In genomic region chr14:52315355-52315718, GRCh38 we compare ENCODE assay signal across 10 cellular contexts. TPM values are rescaled to one million over a fixed set of nuclear protein-coding genes. Genes with fewer than 3 reads are reported as not detected.
DNase-seq lines count a peak whose midpoint lies in the region; ATAC-seq, FAIRE-seq and TF ChIP-seq lines count a peak whose summit lies in the region.
"Had no signal": no experiment of that assay in that cellular context is flagged by ENCODE, and none has a peak within 500 bp of the region (broad histone marks: within the 10 kb centered on the region; RNA-seq: fewer than 3 reads in every experiment).

No MANE protein-coding gene starts in this region.

- H4K8ac ChIP-seq in mesenchymal stem cell (ENCODE audit: low read length), result no peak overlapping the region

- no peak overlapping the region for H3K4ac ChIP-seq in mesenchymal stem cell (ENCODE audit: low read depth in 1 of 2, low read length in 2 of 2)

- H3K27ac ChIP-seq in heart left ventricle (peak overlapping the region in 1 of 12 donors; percentile 89), GM12878 (ENCODE audit: control insufficient read depth, insufficient read depth) (no peak overlapping the region), mesenchymal stem cell (ENCODE audit: low read length, poor library complexity, severe bottlenecking) (no peak overlapping the region), vagina (peak overlapping the region; percentile 75), aorta (ENCODE audit: low read depth in 1 of 2, low read length in 2 of 2) (no peak overlapping the region), Karpas-422 (ENCODE audit: low read length) (no peak overlapping the region)

- no peak overlapping the region for H4K91ac ChIP-seq in mesenchymal stem cell (ENCODE audit: low read length)

- TF ChIP-seq CTCF in heart left ventricle (IDR thresholded peaks at IDR 0.05), result no peak
- TF ChIP-seq CTCF in GM12878 (IDR thresholded peaks at IDR 0.05 in 2 of 3, conservative IDR thresholded peaks at IDR 0.05 in 1 of 3; ENCODE audit: control insufficient read depth in 2 of 3, extremely low read depth in 1 of 3, insufficient read depth in 1 of 3, low read depth in 3 of 3, low read length in 3 of 3), result no peak
- no peak for TF ChIP-seq CTCF in vagina (IDR thresholded peaks at IDR 0.05)

- no peak overlapping the region for H3K23ac ChIP-seq in mesenchymal stem cell (ENCODE audit: low read length in 2 of 2)

- H2AFZ ChIP-seq in GM12878 (ENCODE audit: control insufficient read depth, low read depth, low read length), result no peak overlapping the region
- H2AFZ ChIP-seq in mesenchymal stem cell (ENCODE audit: low read depth, low read length), result peak overlapping the region; percentile 15
- no peak overlapping the region for H2AFZ ChIP-seq in Karpas-422 (ENCODE audit: low read length)

- ATAC-seq in heart left ventricle (peak in 1 of 4 donors; percentile 40), Right ventricle myocardium inferior (no peak), GM12878 (no peak), aorta (ENCODE audit: low FRiP score) (no peak), HG02973 (IDR thresholded peaks at IDR 0.05; ENCODE audit: unreplicated experiment) (no peak)

- TF ChIP-seq EP300 in GM12878 (IDR thresholded peaks at IDR 0.05; ENCODE audit: borderline replicate concordance in 1 of 2, control insufficient read depth in 1 of 2, low read depth in 2 of 2, low read length in 2 of 2), result no peak

- WGBS in heart left ventricle, 4 donors, result 29 to 38% (median 34%) methylated on average over 11 of the region's 11 CpGs
- WGBS in GM12878 (ENCODE audit: insufficient coverage, insufficient replicate concordance, low lambda C conversion rate, missing lambda C conversion rate), result 43% methylated on average over 11 of the region's 11 CpGs
- 16% methylated on average over 11 of the region's 11 CpGs for WGBS in mesenchymal stem cell
- WGBS in aorta, 2 donors, result 70 to 74% methylated on average over 11 of the region's 11 CpGs

- in situ Hi-C loops in GM12878 (cut with MboI), result no loop called here

- SMC1A ChIA-PET in GM12878 (lab: Charles Lee; ENCODE audit: uncharacterized antibody, unreplicated experiment), result no interaction called here

- H3K9ac ChIP-seq in GM12878 (ENCODE audit: control insufficient read depth, insufficient read depth, low read length) (no peak overlapping the region), mesenchymal stem cell (ENCODE audit: low read length) (peak overlapping the region; percentile 87), Karpas-422 (ENCODE audit: low read length) (no peak overlapping the region)

- H3K36me3 ChIP-seq in heart left ventricle (no peaks in the 10 kb centered on the region), GM12878 (ENCODE audit: control insufficient read depth in 2 of 2, insufficient read depth in 2 of 2, low read length in 1 of 2) (no peaks in the 10 kb centered on the region), mesenchymal stem cell (ENCODE audit: control insufficient read depth in 1 of 2, insufficient read depth in 2 of 2, low read depth in 1 of 2, low read length in 2 of 2) (no peaks in the 10 kb centered on the region), vagina (no peaks in the 10 kb centered on the region), aorta (ENCODE audit: control insufficient read depth in 1 of 2, insufficient read depth in 2 of 2, low read length in 1 of 2) (no peaks in the 10 kb centered on the region), Karpas-422 (ENCODE audit: insufficient read depth, low read length) (no peaks in the 10 kb centered on the region)

- TF ChIP-seq POLR2A in heart left ventricle (IDR thresholded peaks at IDR 0.05) (no peak), GM12878 (IDR thresholded peaks at IDR 0.05; ENCODE audit: low read depth, low read length) (no peak), vagina (IDR thresholded peaks at IDR 0.05) (no peak)

- H3K79me1 ChIP-seq in mesenchymal stem cell (replicated peaks; ENCODE audit: low read length, poor library complexity, severe bottlenecking), result peaks cover 5% of the 10 kb centered on the region

- peak overlapping the region in 1 of 2 experiments; percentile 82 for H2BK12ac ChIP-seq in mesenchymal stem cell (ENCODE audit: low read length in 2 of 2)

- H3K4me3 ChIP-seq in heart left ventricle (peak overlapping the region in 11 of 12 donors; percentile 46 to 78 (median 57)), GM12878 (no peak overlapping the region), mesenchymal stem cell (ENCODE audit: insufficient read depth in 1 of 2, low read depth in 1 of 2, low read length in 2 of 2) (peak overlapping the region; percentile 67 to 90), vagina (peak overlapping the region; percentile 53 to 74), aorta (ENCODE audit: low read length in 2 of 2) (no peak overlapping the region), Karpas-422 (ENCODE audit: low read length) (no peak overlapping the region)

- no peak overlapping the region for H2BK5ac ChIP-seq in mesenchymal stem cell (ENCODE audit: low read depth, low read length, poor library complexity, severe bottlenecking)

- BruUV-seq in GM12878 (replicated peaks; lab: Mats Ljungman, UMichigan), result no TSS peak

- H3K9me2 ChIP-seq in Karpas-422 (replicated peaks; ENCODE audit: insufficient read depth, low read length), result no peaks in the 10 kb centered on the region

- peak overlapping the region in 1 of 2 experiments; percentile 58 for H3K14ac ChIP-seq in mesenchymal stem cell (ENCODE audit: low read length in 2 of 2)

- RAD21 ChIA-PET in GM12878 (lab: Charles Lee; ENCODE audit: unreplicated experiment), result no interaction called here

- no peaks in the 10 kb centered on the region for H3K79me2 ChIP-seq in GM12878 (ENCODE audit: control insufficient read depth, insufficient read depth, low read length)
- no peaks in the 10 kb centered on the region for H3K79me2 ChIP-seq in Karpas-422 (ENCODE audit: low read length)

- DNase-seq in heart left ventricle (no peak), Right ventricle myocardium inferior (ENCODE audit: missing footprints) (no peak), GM12878 (ENCODE audit: low read depth, low spot score) (no peak), mesenchymal stem cell (peak; percentile 41), vagina (ENCODE audit: extremely low spot score in 2 of 2) (no peak), aorta (no peak), Karpas-422 (no peak)

- POLR2A ChIA-PET in GM12878 (lab: Charles Lee), result no interaction called here

- H3K18ac ChIP-seq in mesenchymal stem cell (ENCODE audit: low read depth in 1 of 2, low read length in 2 of 2), result peak overlapping the region; percentile 18 to 93

- H3K4me2 ChIP-seq in GM12878 (ENCODE audit: control insufficient read depth, insufficient read depth), result peak overlapping the region; percentile 89; the same call in 1 of the 2 replicates
- peak overlapping the region; percentile 94 for H3K4me2 ChIP-seq in mesenchymal stem cell (ENCODE audit: low read length, poor library complexity, severe bottlenecking)
- no peak overlapping the region for H3K4me2 ChIP-seq in Karpas-422 (ENCODE audit: low read depth, low read length, poor library complexity, severe bottlenecking)

- H2AK5ac ChIP-seq in mesenchymal stem cell (ENCODE audit: low read length, severe bottlenecking), result no peak overlapping the region

- no peaks in the 10 kb centered on the region for H3K9me3 ChIP-seq in heart left ventricle
- H3K9me3 ChIP-seq in GM12878 (replicated peaks; ENCODE audit: control insufficient read depth, insufficient read depth, low read length), result peaks cover 5% of the 10 kb centered on the region; the same call in 2 of the 3 replicates
- H3K9me3 ChIP-seq in mesenchymal stem cell (ENCODE audit: control insufficient read depth, low read length), result no peaks in the 10 kb centered on the region
- H3K9me3 ChIP-seq in vagina, result no peaks in the 10 kb centered on the region
- H3K9me3 ChIP-seq in aorta (ENCODE audit: control insufficient read depth, low read length), result no peaks in the 10 kb centered on the region
- no peaks in the 10 kb centered on the region for H3K9me3 ChIP-seq in Karpas-422 (ENCODE audit: low read length)

- H2BK120ac ChIP-seq in mesenchymal stem cell (ENCODE audit: low read depth, low read length), result peak overlapping the region; percentile 7

- no peak for FAIRE-seq in GM12878 (lab: Jason Lieb, UNC)

- H3K4me1 ChIP-seq in heart left ventricle (peaks cover 0 to 81% (median 14%) of the 10 kb centered on the region in 12 donors), GM12878 (ENCODE audit: control insufficient read depth, insufficient read depth, low read length) (peaks cover 27% of the 10 kb centered on the region), mesenchymal stem cell (ENCODE audit: control insufficient read depth, insufficient read depth, low read depth, low read length) (peaks cover 15% of the 10 kb centered on the region), vagina (peaks cover 35% of the 10 kb centered on the region), aorta (ENCODE audit: control insufficient read depth in 1 of 2, insufficient read depth in 2 of 2, low read length in 2 of 2) (no peaks in the 10 kb centered on the region), Karpas-422 (ENCODE audit: low read length) (peaks cover 7% of the 10 kb centered on the region)

- H4K20me1 ChIP-seq in GM12878 (ENCODE audit: control insufficient read depth, insufficient read depth) (no peaks in the 10 kb centered on the region), Karpas-422 (ENCODE audit: insufficient read depth, low read depth, low read length) (no peaks in the 10 kb centered on the region)

- CTCF ChIA-PET in GM12878 (lab: Yijun Ruan, JAX), result no interaction called here

- TF ChIP-seq RAD21 in GM12878 (IDR thresholded peaks at IDR 0.05; ENCODE audit: insufficient read depth, low read depth, low read length), result no peak

- no peak overlapping the region for H2BK15ac ChIP-seq in mesenchymal stem cell (ENCODE audit: low read depth, poor library complexity, severe bottlenecking)

- intact Hi-C loops in heart left ventricle (cut with DNase I) (no loop called here), Right ventricle myocardium inferior (cut with DNase I) (no loop called here), GM12878 (cut with micrococcal nuclease; ENCODE audit: unreplicated experiment) (no loop called here), vagina (cut with DNase I) (no loop called here), aorta (cut with DNase I) (loop anchor here in 1 of 2 donors (10.0 kb wide), 1 partner anchor 239 kb away; the partner anchor contains the start of genes GPR137C and TXNDC16)

- peaks cover 0 to 39% (median 22%) of the 10 kb centered on the region in 9 donors for H3K27me3 ChIP-seq in heart left ventricle
- H3K27me3 ChIP-seq in GM12878 (replicated peaks in 1 of 2; ENCODE audit: control insufficient read depth in 2 of 2, insufficient read depth in 2 of 2, low read length in 1 of 2), result peaks cover 13 to 25% of the 10 kb centered on the region in 2 experiments
- H3K27me3 ChIP-seq in mesenchymal stem cell (ENCODE audit: control insufficient read depth in 1 of 2, insufficient read depth in 1 of 2, low read length in 2 of 2), result no peaks in the 10 kb centered on the region
- no peaks in the 10 kb centered on the region for H3K27me3 ChIP-seq in vagina
- H3K27me3 ChIP-seq in aorta (ENCODE audit: control insufficient read depth in 1 of 2, insufficient read depth in 2 of 2, low read length in 1 of 2), result no peaks in the 10 kb centered on the region
- H3K27me3 ChIP-seq in Karpas-422 (ENCODE audit: low read length), result no peaks in the 10 kb centered on the region

RNA-seq across cellular contexts. Expression of gene PTGER2, which starts 1.2 kb away (rescaled TPM):
- total RNA-seq in heart left ventricle, result 1 to 10 TPM in 3 of 9 donors, under 1 TPM in 6; 0.15 to 4.1 (median 0.72) TPM
- polyA plus RNA-seq in heart left ventricle, result under 1 TPM; 0.27 to 0.60 TPM
- 0.76 TPM for total RNA-seq in Right ventricle myocardium inferior
- total RNA-seq in GM12878 (2013; cell fraction: nucleolus; rRNA removed), result 0.24 and 0.35 TPM in 2 replicates
- 0.71 and 1.6 TPM in 2 replicates for total RNA-seq in GM12878 (2014; rRNA removed)
- 0.31 and 0.32 TPM in 2 replicates for total RNA-seq in GM12878 (2014; rRNA removed; fragmentation: Illumina TruSeq; extraction: Trizol)
- 0.37 and 0.77 TPM in 2 replicates for total RNA-seq in GM12878 (2021)
- not detected for polyA plus RNA-seq in GM12878 (2011; ENCODE audit: low read depth)
- 0.27 and 0.29 TPM in 2 replicates for polyA plus RNA-seq in GM12878 (2011; rRNA removed)
- polyA plus RNA-seq in GM12878 (2011; cell fraction: cytosol; rRNA removed), result 0.15 and 0.30 TPM in 2 replicates
- 0.28 and 0.44 TPM in 2 replicates for polyA plus RNA-seq in GM12878 (2011; cell fraction: nucleus; rRNA removed)
- polyA plus RNA-seq in GM12878 (2012), result 0.08 and 0.18 TPM in 2 replicates
- 0.35 and 0.38 TPM in 2 replicates for polyA plus RNA-seq in GM12878 (2014; fragmentation: Illumina TruSeq; extraction: Trizol)
- polyA plus RNA-seq in GM12878 (2014; fragmentation: Nextera tagmentation; extraction: Ambion mirVana), result under 1 TPM; 0.03 to 0.20 TPM
- 0.35 and 0.74 TPM in 2 replicates for polyA plus RNA-seq in GM12878 (2014; rRNA removed)
- polyA plus RNA-seq in GM12878 (2016; fragmentation: Nextera tagmentation; extraction: Ambion mirVana), result under 1 TPM; 0.17 to 0.53 TPM
- 0.05 and 0.29 TPM in 2 replicates for polyA minus RNA-seq in GM12878 (2011; rRNA and poly(A)+ RNA removed)
- polyA minus RNA-seq in GM12878 (2011; cell fraction: cytosol; rRNA and poly(A)+ RNA removed), result not detected in 2 replicates
- 0.12 and 0.48 TPM in 2 replicates for polyA minus RNA-seq in GM12878 (2011; cell fraction: nucleus; rRNA and poly(A)+ RNA removed)
- polyA plus RNA-seq in mesenchymal stem cell (2013, experiment 1 of 2), result 17.5 TPM
- 17.8 TPM for polyA plus RNA-seq in mesenchymal stem cell (2013, experiment 2 of 2)
- total RNA-seq in vagina, result 10.3 TPM
- total RNA-seq in aorta, result 1 to 10 TPM; 4.3 to 5.1 TPM
- under 1 TPM; 0.38 to 0.82 TPM for polyA plus RNA-seq in aorta
- not detected in 2 replicates for total RNA-seq in Karpas-422 (2014; rRNA removed; shearing (Covaris generic); ENCODE audit: low replicate concordance)

RNA-seq across cellular contexts. Expression of gene PTGDR, which starts 47.8 kb away (rescaled TPM):
- total RNA-seq in heart left ventricle, result 1 to 10 TPM in 5 of 9 donors, under 1 TPM in 4; 0.35 to 2.5 (median 1.3) TPM
- polyA plus RNA-seq in heart left ventricle, result under 1 TPM; 0.33 to 0.88 TPM
- 0.89 TPM for total RNA-seq in Right ventricle myocardium inferior
- total RNA-seq in GM12878 (2013; cell fraction: nucleolus; rRNA removed), result not detected in 2 replicates
- not detected in 2 replicates for total RNA-seq in GM12878 (2014; rRNA removed)
- not detected in 2 replicates for total RNA-seq in GM12878 (2014; rRNA removed; fragmentation: Illumina TruSeq; extraction: Trizol)
- total RNA-seq in GM12878 (2021), result not detected in 2 replicates
- polyA plus RNA-seq in GM12878 (2011; ENCODE audit: low read depth), result not detected
- polyA plus RNA-seq in GM12878 (2011; rRNA removed), result not detected in 2 replicates
- not detected in 2 replicates for polyA plus RNA-seq in GM12878 (2011; cell fraction: cytosol; rRNA removed)
- not detected in 2 replicates for polyA plus RNA-seq in GM12878 (2011; cell fraction: nucleus; rRNA removed)
- not detected in 2 replicates for polyA plus RNA-seq in GM12878 (2012)
- polyA plus RNA-seq in GM12878 (2014; fragmentation: Illumina TruSeq; extraction: Trizol), result not detected in 2 replicates
- polyA plus RNA-seq in GM12878 (2014; fragmentation: Nextera tagmentation; extraction: Ambion mirVana), result not detected
- not detected in 2 replicates for polyA plus RNA-seq in GM12878 (2014; rRNA removed)
- polyA plus RNA-seq in GM12878 (2016; fragmentation: Nextera tagmentation; extraction: Ambion mirVana), result not detected
- not detected in 2 replicates for polyA minus RNA-seq in GM12878 (2011; rRNA and poly(A)+ RNA removed)
- not detected in 2 replicates for polyA minus RNA-seq in GM12878 (2011; cell fraction: cytosol; rRNA and poly(A)+ RNA removed)
- polyA minus RNA-seq in GM12878 (2011; cell fraction: nucleus; rRNA and poly(A)+ RNA removed), result not detected in 2 replicates
- polyA plus RNA-seq in mesenchymal stem cell (2013, experiment 1 of 2), result not detected
- polyA plus RNA-seq in mesenchymal stem cell (2013, experiment 2 of 2), result not detected
- 1.2 TPM for total RNA-seq in vagina
- 1 to 10 TPM in 1 of 2 donors, under 1 TPM in 1; 0.71 to 2.9 TPM for total RNA-seq in aorta
- under 1 TPM; 0.13 to 0.38 TPM for polyA plus RNA-seq in aorta
- total RNA-seq in Karpas-422 (2014; rRNA removed; shearing (Covaris generic); ENCODE audit: low replicate concordance), result not detected in 2 replicates
- total RNA-seq: Daoy, NCI-H460 had no signal

Comparison
In these comparisons a context has a peak if more than half of its experiments do, and no peak if none do; other contexts are left out.
1. H3K4me3 ChIP-seq: peak in heart left ventricle (11 of 12), mesenchymal stem cell (2 of 2) and vagina (2 of 2); none in GM12878 (single experiment), aorta (0 of 2) and Karpas-422 (single experiment).